In genomic region chr11:64998690-64999431, GRCh38 we compare ENCODE assay signal across 1 cellular context.
TF ChIP-seq lines count a peak whose summit lies in the region.

No MANE protein-coding gene starts in this region.

TF ChIP-seq in A549, 52 proteins besides CTCF, POLR2A, EP300 and RAD21 (continued from another document):
- TF ChIP-seq REST (IDR thresholded peaks at IDR 0.05) = no peak
- TF ChIP-seq HEYL (CRISPR knock-in tag; IDR thresholded peaks at IDR 0.05) = no peak
- TF ChIP-seq TP53 (CRISPR knock-in tag; IDR thresholded peaks at IDR 0.05) = no peak
- TF ChIP-seq GATA3 (IDR thresholded peaks at IDR 0.05; ENCODE audit: borderline replicate concordance) = no peak
- TF ChIP-seq PHF8 (IDR thresholded peaks at IDR 0.05; ENCODE audit: borderline replicate concordance, low read depth) = no peak
- no peak for TF ChIP-seq RARB (CRISPR knock-in tag; IDR thresholded peaks at IDR 0.05)
- TF ChIP-seq RFX5 (IDR thresholded peaks at IDR 0.05) = no peak
- no peak for TF ChIP-seq MYC (IDR thresholded peaks at IDR 0.05; ENCODE audit: borderline replicate concordance, low read length)
